In the genomic region with DNA sequence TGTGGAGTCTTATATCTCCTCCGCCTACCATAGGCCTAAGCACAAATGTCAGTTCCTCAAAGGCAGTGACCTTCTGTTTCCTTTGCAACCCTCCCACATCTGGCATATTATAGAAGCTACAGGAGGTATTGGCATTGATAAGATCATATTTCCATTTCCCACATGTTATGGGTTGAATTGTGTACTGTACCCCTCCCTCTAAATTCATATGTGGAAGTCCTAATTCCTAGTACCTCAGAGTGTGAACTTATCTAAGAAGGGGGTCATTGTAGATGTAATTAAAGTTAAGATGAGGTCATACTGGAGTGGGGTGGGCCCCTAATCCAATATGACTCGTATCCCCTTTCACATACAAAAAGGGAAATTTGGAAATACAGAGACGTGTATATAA, we compare ENCODE assay signal across 12 cellular contexts. TPM values are rescaled to one million over a fixed set of nuclear protein-coding genes. Genes with fewer than 3 reads are reported as not detected.
A peak's percentile ranks its signal among the peaks of the same experiment; 100 is the strongest.
DNase-seq lines count a peak whose midpoint lies in the region; ATAC-seq, FAIRE-seq and TF ChIP-seq lines count a peak whose summit lies in the region.
"Had no signal": no experiment of that assay in that cellular context is flagged by ENCODE, and none has a peak within 500 bp of the region (broad histone marks: within the 10 kb centered on the region; RNA-seq: fewer than 3 reads in every experiment).

No MANE protein-coding gene starts in this region.

- H3K36me3 Mint-ChIP-seq in naive thymus-derived CD4-positive, alpha-beta T cell: peaks cover 0 to 13% (median 0%) of the 10 kb centered on the region in 5 donors

- H3K36me3 ChIP-seq in naive thymus-derived CD4-positive, alpha-beta T cell (ENCODE audit: control insufficient read depth in 2 of 3, insufficient read depth in 3 of 3, low read length in 3 of 3): no peaks in the 10 kb centered on the region
- no peaks in the 10 kb centered on the region for H3K36me3 ChIP-seq in transverse colon
- H3K36me3 ChIP-seq: tibial artery had no signal

- POLR2A ChIA-PET in naive thymus-derived CD4-positive, alpha-beta T cell (lab: Charles Lee): no interaction called here

- peak overlapping the region in 6 of 10 donors; percentile 18 to 69 (median 40) for H3K4me3 Mint-ChIP-seq in naive thymus-derived CD4-positive, alpha-beta T cell

- peaks cover 0 to 9% of the 10 kb centered on the region in 2 donors for H3K4me1 ChIP-seq in naive thymus-derived CD4-positive, alpha-beta T cell (ENCODE audit: control insufficient read depth in 2 of 2, insufficient read depth in 2 of 2, low read length in 2 of 2)
- no peaks in the 10 kb centered on the region for H3K4me1 ChIP-seq in transverse colon
- H3K4me1 ChIP-seq: tibial artery had no signal

- H3K27me3 Mint-ChIP-seq in naive thymus-derived CD4-positive, alpha-beta T cell: peaks cover 0 to 24% (median 5%) of the 10 kb centered on the region in 5 donors

- H3K27ac ChIP-seq in naive thymus-derived CD4-positive, alpha-beta T cell (ENCODE audit: low read depth, low read length): no peak overlapping the region
- H3K27ac ChIP-seq in transverse colon: no peak overlapping the region
- H3K27ac ChIP-seq: 22Rv1, tibial artery had no signal

- H3K9me3 ChIP-seq in naive thymus-derived CD4-positive, alpha-beta T cell (ENCODE audit: control insufficient read depth in 2 of 3, low read length in 3 of 3): no peaks in the 10 kb centered on the region
- no peaks in the 10 kb centered on the region for H3K9me3 ChIP-seq in transverse colon
- H3K9me3 ChIP-seq: tibial artery had no signal

- peaks cover 0 to 5% (median 0%) of the 10 kb centered on the region in 11 donors for H3K9me3 Mint-ChIP-seq in naive thymus-derived CD4-positive, alpha-beta T cell

- peak overlapping the region; percentile 18 to 89 (median 81) for H3K27ac Mint-ChIP-seq in naive thymus-derived CD4-positive, alpha-beta T cell

- no peak overlapping the region for H3K4me3 ChIP-seq in naive thymus-derived CD4-positive, alpha-beta T cell (ENCODE audit: low read length)
- H3K4me3 ChIP-seq in transverse colon: no peak overlapping the region
- H3K4me3 ChIP-seq: tibial artery had no signal

- FAIRE-seq in D721Med (lab: Jason Lieb, UNC): no peak
- FAIRE-seq: colon had no signal

- H3K27me3 ChIP-seq in naive thymus-derived CD4-positive, alpha-beta T cell (ENCODE audit: control insufficient read depth in 2 of 2, insufficient read depth in 2 of 2, low read length in 2 of 2): no peaks in the 10 kb centered on the region
- no peaks in the 10 kb centered on the region for H3K27me3 ChIP-seq in transverse colon
- H3K27me3 ChIP-seq: tibial artery had no signal

- DNase-seq in DMS 273 (lab: John Stamatoyannopoulos, UW; ENCODE audit: unreplicated experiment): peak; percentile 51
- DNase-seq in DMS 273 treated with DMSO at 0.1 percent for 48 hours (lab: John Stamatoyannopoulos, UW): no peak
- peak; percentile 97 to 98 for DNase-seq in Kasumi-1 (lab: John Stamatoyannopoulos, UW)
- DNase-seq in naive thymus-derived CD4-positive, alpha-beta T cell: no peak
- DNase-seq in ecto neural progenitor cell (ENCODE audit: low spot score): no peak
- DNase-seq in transverse colon: no peak
- no peak for DNase-seq in D721Med (ENCODE audit: insufficient read length, low spot score)
- DNase-seq: tibial artery had no signal

- ATAC-seq in HG02759 (IDR thresholded peaks at IDR 0.05; ENCODE audit: unreplicated experiment): peak; percentile 27
- ATAC-seq in naive thymus-derived CD4-positive, alpha-beta T cell: peak; percentile 68

- CTCF ChIA-PET in naive thymus-derived CD4-positive, alpha-beta T cell (lab: Charles Lee): interaction anchor here (1.4 kb wide), 1 partner anchor 10 kb away, joined by 9 read pairs; no protein-coding TSS in a partner anchor

- 60 to 78% methylated on average over 2 to 3 of the region's 3 CpGs for WGBS in transverse colon (ENCODE audit: low coverage in 1 of 2), 2 donors

- intact Hi-C loops in naive thymus-derived CD4-positive, alpha-beta T cell (cut with micrococcal nuclease): no loop called here
- intact Hi-C loops in transverse colon (cut with DNase I; ENCODE audit: low total_unique reads): no loop called here

- H3K4me1 Mint-ChIP-seq in naive thymus-derived CD4-positive, alpha-beta T cell: peaks cover 9 to 24% (median 17%) of the 10 kb centered on the region in 7 donors

- in situ Hi-C loops in transverse colon (cut with MboI; ENCODE audit: low pct_ligation_motif_present in 1 of 4, low pct_unique_long_range_greater_than_20kb in 1 of 4, low sequenced_read_pairs in 3 of 4): loop anchor here in 2 of 4 donors (25.0 kb wide), 2 partner anchors 249 to 399 kb away; a partner anchor contains a TSS

- no peak for TF ChIP-seq EP300 in transverse colon (IDR thresholded peaks at IDR 0.05; ENCODE audit: low read depth)

- no peak for TF ChIP-seq POLR2A in transverse colon (IDR thresholded peaks at IDR 0.05)

- TF ChIP-seq CTCF in transverse colon (IDR thresholded peaks at IDR 0.05) (no peak), D721Med (IDR thresholded peaks at IDR 0.05; ENCODE audit: insufficient read depth, missing control alignments) (no peak)

RNA-seq across cellular contexts. Expression of a gene that starts 6.0 kb away (rescaled TPM):
- under 1 TPM in 1 of 5 experiments, not detected in 4; 0.17 TPM for total RNA-seq in naive thymus-derived CD4-positive, alpha-beta T cell
- not detected for polyA plus RNA-seq in naive thymus-derived CD4-positive, alpha-beta T cell
- total RNA-seq in transverse colon: not detected
- total RNA-seq: kidney epithelial cell had no signal

Comparison
In these comparisons a context has a peak if more than half of its experiments do, and no peak if none do; other contexts are left out.
1. DNase-seq: peak in DMS 273 (single experiment) and Kasumi-1 (2 of 2); none in DMS 273 treated with DMSO at 0.1 percent for 48 hours (single experiment), naive thymus-derived CD4-positive, alpha-beta T cell (0 of 9), ecto neural progenitor cell (single experiment), transverse colon (single experiment) and D721Med (single experiment).